8 cellular contexts compared by ENCODE assay signal in the genomic region with DNA sequence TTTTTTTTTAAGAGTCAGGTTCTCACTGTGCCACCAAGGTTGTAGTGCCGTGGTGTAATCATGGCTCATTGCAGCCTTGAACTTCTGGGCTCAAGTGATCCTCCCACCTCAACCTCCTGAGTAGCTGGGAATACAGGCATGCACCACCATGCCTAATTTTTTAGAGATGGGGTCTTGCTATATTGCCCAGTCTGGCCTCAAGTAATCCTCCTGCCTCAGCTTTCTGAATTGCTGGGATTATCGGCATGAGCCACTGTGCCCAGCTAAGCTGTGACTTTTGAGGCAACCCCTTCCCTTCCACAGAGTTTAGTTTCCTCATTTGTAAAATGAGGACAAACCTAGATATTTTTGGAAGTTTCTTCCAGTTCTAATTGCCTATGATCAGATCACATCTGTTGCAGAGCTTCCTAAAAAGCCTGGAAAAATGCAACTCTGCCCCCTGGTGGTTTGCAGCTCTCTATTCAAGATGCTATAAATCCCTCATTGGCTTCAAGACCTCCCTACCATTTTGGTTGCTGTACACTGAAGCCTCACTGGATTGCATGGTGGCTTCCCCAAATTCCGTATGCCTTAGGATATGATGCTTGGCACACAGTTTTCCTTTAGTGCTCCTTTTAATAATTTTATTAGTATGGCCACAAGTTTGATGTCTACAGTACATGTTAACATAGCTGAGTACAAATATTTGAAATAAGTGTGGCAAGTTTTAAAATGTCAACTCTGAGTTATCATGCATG. TPM values are rescaled to one million over a fixed set of nuclear protein-coding genes. Genes with fewer than 3 reads are reported as not detected.
DNase-seq lines count a peak whose midpoint lies in the region; ATAC-seq and TF ChIP-seq lines count a peak whose summit lies in the region.

No MANE protein-coding gene starts in this region.

- H3K9me3 ChIP-seq in PC-3 (ENCODE audit: low read length), result no peaks in the 10 kb centered on the region
- H3K9me3 ChIP-seq in fibroblast of lung (ENCODE audit: control insufficient read depth, insufficient read depth, low read depth, low read length), result no peaks in the 10 kb centered on the region
- H3K9me3 ChIP-seq in neuronal stem cell (replicated peaks in 1 of 2; ENCODE audit: control insufficient read depth in 2 of 2, insufficient read depth in 1 of 2, low read depth in 1 of 2, low read length in 2 of 2), result no peaks in the 10 kb centered on the region
- no peaks in the 10 kb centered on the region for H3K9me3 ChIP-seq in thyroid gland

- no peak overlapping the region for H4K8ac ChIP-seq in neuronal stem cell (ENCODE audit: low read depth, low read length)

- H2AFZ ChIP-seq in PC-3 (ENCODE audit: low read length), result no peak overlapping the region
- H2AFZ ChIP-seq in fibroblast of lung (ENCODE audit: low read length), result no peak overlapping the region
- H2AFZ ChIP-seq in neuronal stem cell (ENCODE audit: low read length), result no peak overlapping the region

- no peaks in the 10 kb centered on the region for H3K79me1 ChIP-seq in neuronal stem cell (ENCODE audit: low read depth, low read length)

- no peak overlapping the region for H3K23ac ChIP-seq in neuronal stem cell (ENCODE audit: low read depth, low read length, poor library complexity)

- H3K4ac ChIP-seq in neuronal stem cell (ENCODE audit: low read length), result no peak overlapping the region

- no peak for TF ChIP-seq POLR2A in thyroid gland (IDR thresholded peaks at IDR 0.05)

- no peaks in the 10 kb centered on the region for H3K9me3 Mint-ChIP-seq in activated T-cell treated with anti-CD3 and anti-CD28 coated beads, Interleukin-2, amount 50 U/mL, for 4 hours

- no peak overlapping the region for H3K18ac ChIP-seq in neuronal stem cell (ENCODE audit: low read length)

- no peak overlapping the region for H3K4me2 ChIP-seq in PC-3 (ENCODE audit: low read length)
- H3K4me2 ChIP-seq in fibroblast of lung (ENCODE audit: extremely low read depth, insufficient read depth, low read length), result no peak overlapping the region
- no peak overlapping the region for H3K4me2 ChIP-seq in neuronal stem cell (ENCODE audit: insufficient read depth, low read length, poor library complexity, severe bottlenecking)

- intact Hi-C loops in PC-3 (cut with micrococcal nuclease) (loop anchor here (1.0 to 10.0 kb wide), 2 partner anchors 113 to 418 kb away; no protein-coding TSS in a partner anchor), thyroid gland (cut with DNase I) (loop anchor here (5.0 to 10.0 kb wide), 3 partner anchors 110 to 418 kb away; a partner anchor contains a TSS)

- ATAC-seq in PC-3 (peak; percentile 77), GM18909 (IDR thresholded peaks at IDR 0.05; ENCODE audit: poor library complexity, unreplicated experiment) (no peak)
- ATAC-seq in activated T-cell treated with anti-CD3 and anti-CD28 coated beads, Interleukin-2, amount 50 U/mL, for 4 hours, result peak; percentile 41 to 60

- H4K91ac ChIP-seq in neuronal stem cell (ENCODE audit: low read depth, low read length, poor library complexity), result no peak overlapping the region

- H3K4me1 ChIP-seq in PC-3 (ENCODE audit: insufficient read depth, low read length), result peaks cover 29% of the 10 kb centered on the region
- no peaks in the 10 kb centered on the region for H3K4me1 ChIP-seq in fibroblast of lung (ENCODE audit: control insufficient read depth, extremely low read depth, insufficient read depth, low read length)
- H3K4me1 ChIP-seq in neuronal stem cell (ENCODE audit: control insufficient read depth in 2 of 2, insufficient read depth in 1 of 2, low read depth in 1 of 2, low read length in 2 of 2), result no peaks in the 10 kb centered on the region
- H3K4me1 ChIP-seq in thyroid gland, result peaks cover 14 to 17% of the 10 kb centered on the region in 2 donors

- no peak overlapping the region for H2BK15ac ChIP-seq in neuronal stem cell (ENCODE audit: low read length)

- DNase-seq in CMK (ENCODE audit: low read depth) (peak; percentile 58), HuH-7.5 (ENCODE audit: low spot score) (peak; percentile 28), PC-3 (peak; percentile 74), fibroblast of lung (ENCODE audit: low read depth in 2 of 2) (peak; percentile 61 to 84), neuronal stem cell (ENCODE audit: low spot score) (peak; percentile 74), thyroid gland (peak; percentile 74 to 86)
- peak; percentile 54 for DNase-seq in activated T-cell treated with anti-CD3 and anti-CD28 coated beads, Interleukin-2, amount 50 U/mL, for 4 hours

- TF ChIP-seq CTCF in PC-3 (conservative IDR thresholded peaks at IDR 0.05; ENCODE audit: low read depth, low read length) (peak; percentile 79), fibroblast of lung (conservative IDR thresholded peaks at IDR 0.05 in 1 of 2, IDR thresholded peaks at IDR 0.05 in 1 of 2; ENCODE audit: low read depth in 1 of 2, low read length in 2 of 2) (peak; percentile 74 to 82), thyroid gland (IDR thresholded peaks at IDR 0.05) (peak; percentile 53 to 78 (median 66))

- no peak overlapping the region for H2BK5ac ChIP-seq in neuronal stem cell (ENCODE audit: low read length)

- no peak overlapping the region for H3K4me3 Mint-ChIP-seq in activated T-cell treated with anti-CD3 and anti-CD28 coated beads, Interleukin-2, amount 50 U/mL, for 4 hours

- no peak overlapping the region for H3K14ac ChIP-seq in neuronal stem cell (ENCODE audit: low read length)

- no peaks in the 10 kb centered on the region for H3K27me3 ChIP-seq in PC-3 (ENCODE audit: low read length)
- H3K27me3 ChIP-seq in fibroblast of lung (ENCODE audit: control insufficient read depth, insufficient read depth, low read length), result no peaks in the 10 kb centered on the region
- H3K27me3 ChIP-seq in neuronal stem cell (ENCODE audit: control insufficient read depth in 3 of 3, insufficient read depth in 3 of 3, low read depth in 1 of 3, low read length in 3 of 3), result no peaks in the 10 kb centered on the region
- no peaks in the 10 kb centered on the region for H3K27me3 ChIP-seq in thyroid gland

- no peak overlapping the region for H2BK12ac ChIP-seq in neuronal stem cell (ENCODE audit: low read length)

- no peaks in the 10 kb centered on the region for H3K27me3 Mint-ChIP-seq in activated T-cell treated with anti-CD3 and anti-CD28 coated beads, Interleukin-2, amount 50 U/mL, for 4 hours (ENCODE audit: low read depth)

- no peak overlapping the region for H2BK120ac ChIP-seq in neuronal stem cell (ENCODE audit: low read depth, low read length)

- H3K9ac ChIP-seq in PC-3 (ENCODE audit: low read length) (no peak overlapping the region), fibroblast of lung (ENCODE audit: insufficient read depth, low read length) (no peak overlapping the region), neuronal stem cell (ENCODE audit: low read depth, low read length, poor library complexity) (no peak overlapping the region)

- H2AK5ac ChIP-seq in neuronal stem cell (ENCODE audit: low read depth, low read length), result no peak overlapping the region

- H4K20me1 ChIP-seq in PC-3 (ENCODE audit: low read length), result no peaks in the 10 kb centered on the region
- no peaks in the 10 kb centered on the region for H4K20me1 ChIP-seq in fibroblast of lung (ENCODE audit: control insufficient read depth, extremely low read depth, insufficient read depth, low read length)

- no peak overlapping the region for H3K27ac ChIP-seq in PC-3 (ENCODE audit: low read length)
- H3K27ac ChIP-seq in fibroblast of lung (ENCODE audit: insufficient read depth, low read length), result no peak overlapping the region
- no peak overlapping the region for H3K27ac ChIP-seq in neuronal stem cell (replicated peaks; ENCODE audit: low read length)
- no peak overlapping the region for H3K27ac ChIP-seq in thyroid gland

- no TSS peak for BruUV-seq in PC-3 (replicated peaks; lab: Mats Ljungman, UMichigan)

- peaks cover 28% of the 10 kb centered on the region; the same call in 1 of the 2 replicates for H3K36me3 ChIP-seq in PC-3 (ENCODE audit: low read depth, low read length)
- peaks cover 8% of the 10 kb centered on the region for H3K36me3 ChIP-seq in fibroblast of lung (ENCODE audit: control insufficient read depth, insufficient read depth, low read length)
- H3K36me3 ChIP-seq in neuronal stem cell (replicated peaks in 1 of 2; ENCODE audit: control insufficient read depth in 2 of 2, insufficient read depth in 2 of 2, low read length in 2 of 2), result peaks cover 14 to 83% of the 10 kb centered on the region in 2 donors
- peaks cover 18 to 24% of the 10 kb centered on the region in 2 donors for H3K36me3 ChIP-seq in thyroid gland

- CTCF ChIA-PET in PC-3 (lab: Charles Lee), result interaction anchor here (0.6 to 1.0 kb wide), 3 partner anchors 15 to 114 kb away, joined by 4 to 6 read pairs (median 4); no protein-coding TSS in a partner anchor

- POLR2A ChIA-PET in PC-3 (lab: Charles Lee; ENCODE audit: unreplicated experiment), result no interaction called here

- no peaks in the 10 kb centered on the region for H3F3A ChIP-seq in PC-3 (ENCODE audit: low read length, unreplicated experiment)

- H3K9me2 ChIP-seq in PC-3 (replicated peaks; ENCODE audit: low read length), result no peaks in the 10 kb centered on the region

- no CpG with 5 or more reads among the region's 3 CpGs for WGBS in neuronal stem cell (ENCODE audit: extremely low coverage in 2 of 2, insufficient read length in 2 of 2, insufficient replicate concordance in 1 of 2), 2 donors
- 93 to 95% methylated on average over 3 of the region's 3 CpGs for WGBS in thyroid gland, 2 donors

- H3K4me1 Mint-ChIP-seq in activated T-cell treated with anti-CD3 and anti-CD28 coated beads, Interleukin-2, amount 50 U/mL, for 4 hours (ENCODE audit: low read depth), result no peaks in the 10 kb centered on the region

- H3K79me2 ChIP-seq in PC-3 (ENCODE audit: low read length) (no peaks in the 10 kb centered on the region), fibroblast of lung (ENCODE audit: control insufficient read depth, insufficient read depth, low read length) (no peaks in the 10 kb centered on the region)

- H3K4me3 ChIP-seq in PC-3 (ENCODE audit: low read length) (no peak overlapping the region), fibroblast of lung (replicated peaks in 1 of 4; ENCODE audit: control extremely low read depth in 1 of 4, insufficient read depth in 1 of 4, low read depth in 3 of 4, low read length in 4 of 4) (no peak overlapping the region), neuronal stem cell (ENCODE audit: low read length in 2 of 2) (no peak overlapping the region), thyroid gland (replicated peaks in 1 of 3) (no peak overlapping the region)

- H3K36me3 Mint-ChIP-seq in activated T-cell treated with anti-CD3 and anti-CD28 coated beads, Interleukin-2, amount 50 U/mL, for 4 hours (ENCODE audit: insufficient read depth), result peaks cover 39% of the 10 kb centered on the region

RNA-seq across cellular contexts. Expression of a gene that starts 19.3 kb away (rescaled TPM):
- 45.6 and 50.7 TPM in 2 replicates for total RNA-seq in PC-3 (2014; rRNA removed)
- total RNA-seq in activated T-cell treated with anti-CD3 and anti-CD28 coated beads, Interleukin-2, amount 50 U/mL, for 4 hours, result 10 to 100 TPM; 26.1 to 28.1 (median 26.2) TPM
- total RNA-seq in fibroblast of lung, result 52.1 and 74.3 TPM in 2 replicates
- 68.8 and 91.3 TPM in 2 replicates for polyA plus RNA-seq in fibroblast of lung
- polyA plus RNA-seq in fibroblast of lung (2012), result 58.3 and 61.2 TPM in 2 replicates
- 4.9 and 10.9 TPM in 2 replicates for polyA minus RNA-seq in fibroblast of lung (ENCODE audit: low replicate concordance)
- polyA plus RNA-seq in neuronal stem cell (2013, experiment 1 of 2), result 54.9 TPM
- polyA plus RNA-seq in neuronal stem cell (2013, experiment 2 of 2), result 54.9 TPM
- 10 to 100 TPM; 57.3 to 80.9 (median 68.8) TPM for total RNA-seq in thyroid gland

RNA-seq across cellular contexts. Expression of a gene that starts 21.2 kb away (rescaled TPM):
- 5.4 and 10.0 TPM in 2 replicates for total RNA-seq in PC-3 (2014; rRNA removed)
- total RNA-seq in activated T-cell treated with anti-CD3 and anti-CD28 coated beads, Interleukin-2, amount 50 U/mL, for 4 hours, result 10 to 100 TPM; 14.1 to 17.4 (median 15.3) TPM
- total RNA-seq in fibroblast of lung, result 14.0 and 14.1 TPM in 2 replicates
- polyA plus RNA-seq in fibroblast of lung, result 8.8 and 9.4 TPM in 2 replicates
- 5.6 and 6.2 TPM in 2 replicates for polyA plus RNA-seq in fibroblast of lung (2012)
- 0.94 and 5.3 TPM in 2 replicates for polyA minus RNA-seq in fibroblast of lung (ENCODE audit: low replicate concordance)
- 18.0 TPM for polyA plus RNA-seq in neuronal stem cell (2013, experiment 1 of 2)
- 18.0 TPM for polyA plus RNA-seq in neuronal stem cell (2013, experiment 2 of 2)
- 10 to 100 TPM; 19.5 to 27.8 (median 24.0) TPM for total RNA-seq in thyroid gland

RNA-seq across cellular contexts. Expression of a gene that starts 52.9 kb away (rescaled TPM):
- total RNA-seq in PC-3 (2014; rRNA removed), result 2.9 and 9.1 TPM in 2 replicates
- 10 to 100 TPM; 29.9 to 34.5 (median 30.9) TPM for total RNA-seq in activated T-cell treated with anti-CD3 and anti-CD28 coated beads, Interleukin-2, amount 50 U/mL, for 4 hours
- total RNA-seq in fibroblast of lung, result 28.5 and 46.7 TPM in 2 replicates
- polyA plus RNA-seq in fibroblast of lung, result 54.7 and 72.2 TPM in 2 replicates
- polyA plus RNA-seq in fibroblast of lung (2012), result 53.3 and 59.1 TPM in 2 replicates
- 149 and 153 TPM in 2 replicates for polyA minus RNA-seq in fibroblast of lung (ENCODE audit: low replicate concordance)
- polyA plus RNA-seq in neuronal stem cell (2013, experiment 1 of 2), result 32.2 TPM
- polyA plus RNA-seq in neuronal stem cell (2013, experiment 2 of 2), result 36.3 TPM
- total RNA-seq in thyroid gland, result 10 to 100 TPM; 64.9 to 74.3 (median 68.8) TPM

Comparison
In these comparisons a context has a peak if more than half of its experiments do, and no peak if none do; other contexts are left out.
1. DNase-seq: peak in every context shown above with its lines; median percentile 80 in thyroid gland; 74 in PC-3; 74 in neuronal stem cell; 72 in fibroblast of lung; 58 in CMK; 54 in activated T-cell treated with anti-CD3 and anti-CD28 coated beads, Interleukin-2, amount 50 U/mL, for 4 hours; 28 in HuH-7.5.